In the genomic region with DNA sequence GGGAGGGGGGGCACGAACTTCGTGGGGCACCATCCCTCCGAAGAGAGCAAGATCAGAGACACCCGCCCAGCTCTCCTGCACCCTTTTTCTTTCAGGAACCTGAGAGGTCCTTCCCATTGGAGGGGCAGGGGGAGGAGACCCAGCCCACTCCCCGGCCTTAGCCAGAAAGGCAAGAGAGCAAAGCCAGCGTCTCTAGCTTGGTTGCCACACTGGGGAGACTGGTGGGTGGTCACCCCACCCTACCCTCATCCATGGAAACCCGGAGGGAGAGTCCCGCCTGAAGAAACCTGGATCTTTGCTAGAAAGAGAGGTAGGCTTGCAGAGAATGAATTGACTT, we compare ENCODE assay signal across 8 cellular contexts. TPM values are rescaled to one million over a fixed set of nuclear protein-coding genes. Genes with fewer than 3 reads are reported as not detected.
A peak's percentile ranks its signal among the peaks of the same experiment; 100 is the strongest.
DNase-seq lines count a peak whose midpoint lies in the region; ATAC-seq and TF ChIP-seq lines count a peak whose summit lies in the region.

No MANE protein-coding gene starts in this region.

- H3K4me1 ChIP-seq in OCI-LY7 (ENCODE audit: insufficient read depth, low read length, poor library complexity, severe bottlenecking) (peaks cover 52% of the 10 kb centered on the region), neuronal stem cell (ENCODE audit: control insufficient read depth in 2 of 2, insufficient read depth in 1 of 2, low read depth in 1 of 2, low read length in 2 of 2) (peaks cover 20 to 26% of the 10 kb centered on the region in 2 donors)

- H3K36me3 ChIP-seq in OCI-LY7 (ENCODE audit: insufficient read depth, low read length) (no peaks in the 10 kb centered on the region), neuronal stem cell (replicated peaks in 1 of 2; ENCODE audit: control insufficient read depth in 2 of 2, insufficient read depth in 2 of 2, low read length in 2 of 2) (no peaks in the 10 kb centered on the region)

- H3K79me2 ChIP-seq in OCI-LY7 (ENCODE audit: insufficient read depth, low read depth, low read length) = peaks cover 20% of the 10 kb centered on the region

- H3K9ac ChIP-seq in neuronal stem cell (ENCODE audit: low read depth, low read length, poor library complexity) = no peak overlapping the region

- peak overlapping the region; percentile 78 for H2AFZ ChIP-seq in OCI-LY7 (ENCODE audit: low read length)
- H2AFZ ChIP-seq in neuronal stem cell (ENCODE audit: low read length) = peak overlapping the region; percentile 89

- H3K79me1 ChIP-seq in neuronal stem cell (ENCODE audit: low read depth, low read length) = peaks cover 4% of the 10 kb centered on the region

- CTCF ChIA-PET in OCI-LY7 (lab: Charles Lee; ENCODE audit: unreplicated experiment) = interaction anchor here (0.6 to 2.1 kb wide), 4 partner anchors 66 to 504 kb away, joined by 3 to 11 read pairs (median 8); no protein-coding TSS in a partner anchor

- DNase-seq in GM12865 (ENCODE audit: low read depth) (no peak), OCI-LY7 (ENCODE audit: low spot score) (no peak), epithelial cell of prostate (ENCODE audit: low read depth, low spot score) (no peak), neuronal stem cell (ENCODE audit: low spot score) (no peak), NCI-H446 treated with DMSO at 0.1 percent for 48 hours (lab: John Stamatoyannopoulos, UW) (no peak)

- POLR2A ChIA-PET in OCI-LY7 (lab: Charles Lee) = interaction anchor here (0.5 to 2.2 kb wide), 14 partner anchors 10 to 191 kb away, joined by 3 to 7 read pairs (median 4); a partner anchor contains a TSS

- H2BK12ac ChIP-seq in neuronal stem cell (ENCODE audit: low read length) = no peak overlapping the region

- H2BK5ac ChIP-seq in neuronal stem cell (ENCODE audit: low read length) = peak overlapping the region; percentile 88

- H2BK15ac ChIP-seq in neuronal stem cell (ENCODE audit: low read length) = no peak overlapping the region

- H3K4me2 ChIP-seq in OCI-LY7 (ENCODE audit: low read length) (peak overlapping the region; percentile 90), neuronal stem cell (ENCODE audit: insufficient read depth, low read length, poor library complexity, severe bottlenecking) (peak overlapping the region; percentile 75)

- intact Hi-C loops in OCI-LY7 (cut with micrococcal nuclease; ENCODE audit: unreplicated experiment) = loop anchor here (1.0 to 10.0 kb wide), 5 partner anchors 75 to 500 kb away; a partner anchor contains a TSS

- H4K8ac ChIP-seq in neuronal stem cell (ENCODE audit: low read depth, low read length) = no peak overlapping the region

- H3K4ac ChIP-seq in neuronal stem cell (ENCODE audit: low read length) = no peak overlapping the region

- H2BK120ac ChIP-seq in neuronal stem cell (ENCODE audit: low read depth, low read length) = no peak overlapping the region

- TF ChIP-seq CTCF in GM12865 (IDR thresholded peaks at IDR 0.05; ENCODE audit: insufficient read depth, low read depth, low read length, missing control alignments) (no peak), OCI-LY7 (conservative IDR thresholded peaks at IDR 0.05; ENCODE audit: low read length) (no peak)

- no peak overlapping the region for H3K23ac ChIP-seq in neuronal stem cell (ENCODE audit: low read depth, low read length, poor library complexity)

- H3K14ac ChIP-seq in neuronal stem cell (ENCODE audit: low read length) = no peak overlapping the region

- H3K27ac ChIP-seq in OCI-LY7 (ENCODE audit: low read depth, low read length, poor library complexity, severe bottlenecking) = peak overlapping the region; percentile 78
- peak overlapping the region; percentile 91 for H3K27ac ChIP-seq in epithelial cell of prostate
- peak overlapping the region; percentile 53 for H3K27ac ChIP-seq in neuronal stem cell (replicated peaks; ENCODE audit: low read length)

- WGBS in neuronal stem cell (ENCODE audit: extremely low coverage in 2 of 2, insufficient read length in 2 of 2, insufficient replicate concordance in 1 of 2), 2 donors = no CpG with 5 or more reads among the region's 8 CpGs

- H3K27me3 ChIP-seq in neuronal stem cell (ENCODE audit: control insufficient read depth in 3 of 3, insufficient read depth in 3 of 3, low read depth in 1 of 3, low read length in 3 of 3) = peaks cover 0 to 7% (median 0%) of the 10 kb centered on the region in 3 experiments

- H3K4me3 ChIP-seq in GM12865 (ENCODE audit: low read depth, low read length) (peak overlapping the region; percentile 35; the same call in 1 of the 2 replicates), OCI-LY7 (ENCODE audit: low read depth, low read length, poor library complexity, severe bottlenecking) (peak overlapping the region; percentile 74), neuronal stem cell (ENCODE audit: low read length in 2 of 2) (peak overlapping the region; percentile 62 to 77)

- H3K9me2 ChIP-seq in OCI-LY7 (ENCODE audit: insufficient read depth, low read length) = no peaks in the 10 kb centered on the region

- ATAC-seq in GM21360 (IDR thresholded peaks at IDR 0.05; ENCODE audit: unreplicated experiment) (no peak), HG03025 (IDR thresholded peaks at IDR 0.05; ENCODE audit: low FRiP score, unreplicated experiment) (no peak), GM21423 (IDR thresholded peaks at IDR 0.05; ENCODE audit: unreplicated experiment) (no peak)

- no peak overlapping the region for H2AK5ac ChIP-seq in neuronal stem cell (ENCODE audit: low read depth, low read length)

- H3K9me3 ChIP-seq in OCI-LY7 (ENCODE audit: low read length) = no peaks in the 10 kb centered on the region
- H3K9me3 ChIP-seq in neuronal stem cell (replicated peaks in 1 of 2; ENCODE audit: control insufficient read depth in 2 of 2, insufficient read depth in 1 of 2, low read depth in 1 of 2, low read length in 2 of 2) = no peaks in the 10 kb centered on the region

- no peaks in the 10 kb centered on the region for H4K20me1 ChIP-seq in OCI-LY7 (ENCODE audit: insufficient read depth, low read length)

- no peak overlapping the region for H4K91ac ChIP-seq in neuronal stem cell (ENCODE audit: low read depth, low read length, poor library complexity)

- H3K18ac ChIP-seq in neuronal stem cell (ENCODE audit: low read length) = peak overlapping the region; percentile 73

- BruUV-seq in OCI-LY7 (replicated peaks; lab: Mats Ljungman, UMichigan) = no TSS peak

RNA-seq across cellular contexts. Expression of a gene that starts 0.2 kb away (rescaled TPM):
- 7.5 and 8.5 TPM in 2 replicates for total RNA-seq in OCI-LY7 (2014; rRNA removed; shearing (Covaris generic))
- 16.6 and 16.7 TPM in 2 replicates for total RNA-seq in OCI-LY7 (2022)
- 22.6 TPM for polyA plus RNA-seq in neuronal stem cell (2013, experiment 1 of 2)
- 22.2 TPM for polyA plus RNA-seq in neuronal stem cell (2013, experiment 2 of 2)
